Comparison of ENCODE assay signal across 18 cellular contexts in the genomic region with DNA sequence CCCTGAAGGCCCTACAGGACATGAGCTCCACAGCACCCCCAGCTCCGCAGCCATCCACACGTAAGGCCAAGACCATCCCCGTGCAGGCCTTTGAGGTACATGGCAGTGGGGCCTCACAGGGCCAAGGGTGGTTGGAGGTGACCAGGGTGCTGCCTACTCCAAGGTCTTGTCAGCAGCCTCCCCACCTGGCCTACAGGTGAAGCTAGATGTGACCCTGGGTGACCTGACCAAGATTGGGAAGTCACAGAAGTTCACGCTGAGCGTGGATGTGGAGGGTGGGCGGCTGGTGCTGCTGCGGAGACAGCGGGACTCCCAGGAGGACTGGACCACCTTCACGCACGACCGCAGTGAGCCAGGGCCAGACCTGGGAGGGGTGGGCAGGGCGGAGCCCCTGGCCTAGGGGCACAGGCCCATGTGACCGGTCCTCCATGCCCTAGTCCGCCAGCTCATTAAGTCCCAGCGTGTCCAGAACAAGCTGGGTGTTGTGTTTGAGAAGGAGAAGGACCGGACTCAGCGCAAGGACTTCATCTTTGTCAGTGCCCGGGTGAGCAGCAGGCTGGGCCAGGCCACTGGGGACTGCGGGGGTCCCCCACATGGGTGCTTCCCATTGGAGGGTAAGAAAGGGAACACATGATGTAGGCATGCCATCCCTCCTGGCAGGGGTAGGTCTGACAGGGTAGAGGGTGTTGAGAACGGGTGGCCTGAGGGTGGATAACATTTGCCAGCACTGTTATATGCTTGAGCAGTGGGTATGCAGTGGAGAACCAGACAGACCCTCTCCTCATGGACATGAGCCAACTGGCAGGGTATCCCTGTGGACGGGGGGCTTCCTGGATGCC. TPM values are rescaled to one million over a fixed set of nuclear protein-coding genes. Genes with fewer than 3 reads are reported as not detected.
DNase-seq lines count a peak whose midpoint lies in the region; ATAC-seq and TF ChIP-seq lines count a peak whose summit lies in the region.
"Had no signal": no experiment of that assay in that cellular context is flagged by ENCODE, and none has a peak within 500 bp of the region (broad histone marks: within the 10 kb centered on the region; RNA-seq: fewer than 3 reads in every experiment).

No MANE protein-coding gene starts in this region.

- peaks cover 78% of the 10 kb centered on the region for H4K20me1 ChIP-seq in IMR-90 (ENCODE audit: insufficient read depth, low read length)

- H2AK9ac ChIP-seq in IMR-90 (replicated peaks; ENCODE audit: low read depth, low read length, poor library complexity): peak overlapping the region; percentile 47

- no peaks in the 10 kb centered on the region for H3K9me3 Mint-ChIP-seq in chondrocyte (ENCODE audit: low read depth)
- H3K9me3 Mint-ChIP-seq in naive thymus-derived CD8-positive, alpha-beta T cell: no peaks in the 10 kb centered on the region
- no peaks in the 10 kb centered on the region for H3K9me3 Mint-ChIP-seq in immature natural killer cell

- no peak overlapping the region for H3K4me2 ChIP-seq in IMR-90 (ENCODE audit: low read depth, low read length)

- no peaks in the 10 kb centered on the region for H3K27me3 ChIP-seq in IMR-90 (ENCODE audit: control insufficient read depth, insufficient read depth, low read length)
- H3K27me3 ChIP-seq: sigmoid colon had no signal

- no peak overlapping the region for H3K18ac ChIP-seq in IMR-90 (ENCODE audit: low read depth, low read length)

- H3K27ac ChIP-seq in IMR-90 (ENCODE audit: insufficient read depth, low read length): no peak overlapping the region

- CTCF ChIA-PET in IMR-90 (lab: Yijun Ruan, JAX): no interaction called here

- intact Hi-C loops in IMR-90 (cut with micrococcal nuclease): no loop called here

- H3K56ac ChIP-seq in IMR-90 (ENCODE audit: extremely low read depth, insufficient read depth, low read length): no peak overlapping the region

- H4K5ac ChIP-seq in IMR-90 (ENCODE audit: low read depth, low read length): no peak overlapping the region

- no peak overlapping the region for H3K4ac ChIP-seq in IMR-90 (ENCODE audit: low read depth, low read length)

- H3K9ac ChIP-seq in IMR-90 (ENCODE audit: low read depth, low read length): no peak overlapping the region

- ATAC-seq in IMR-90 (ENCODE audit: low read depth): no peak
- no peak for ATAC-seq in naive thymus-derived CD8-positive, alpha-beta T cell

- H3K79me1 ChIP-seq in IMR-90 (ENCODE audit: low read depth in 1 of 2, low read length in 2 of 2): peaks cover 27 to 86% of the 10 kb centered on the region in 2 experiments

- no peak overlapping the region for H3K14ac ChIP-seq in IMR-90 (replicated peaks; ENCODE audit: low read depth, low read length)

- TF ChIP-seq CTCF in IMR-90 (conservative IDR thresholded peaks at IDR 0.05; ENCODE audit: low read depth, low read length) (no peak), chondrocyte (IDR thresholded peaks at IDR 0.05) (no peak), foreskin fibroblast (IDR thresholded peaks at IDR 0.05; ENCODE audit: low read depth, low read length) (no peak)

- DNase-seq in IMR-90: no peak
- DNase-seq in chondrocyte (ENCODE audit: low spot score): peak; percentile 83
- DNase-seq in stimulated activated CD8-positive, alpha-beta memory T cell treated with anti-CD3 and anti-CD28 coated beads, Interleukin-4, amount 100 ng/mL, for 48 hours: peak; percentile 17
- DNase-seq in naive thymus-derived CD8-positive, alpha-beta T cell: no peak
- DNase-seq in foreskin fibroblast: no peak
- DNase-seq in immature natural killer cell: no peak
- DNase-seq: HCEC 1CT; Karpas-422; NCI-H1092 treated with DMSO at 0.1 percent for 48 hours; NCI-H526; SIG-M5; stimulated activated CD4-positive, alpha-beta T cell treated with anti-CD3 and anti-CD28 coated beads, Interleukin-2, amount 100 ng/mL, for 24 hours; T-helper 2 cell had no signal

- no peak overlapping the region for H3K4me3 ChIP-seq in IMR-90 (ENCODE audit: insufficient read depth, low read depth, low read length)
- H3K4me3 ChIP-seq in foreskin fibroblast (ENCODE audit: low read depth in 1 of 2, low read length in 2 of 2): no peak overlapping the region
- H3K4me3 ChIP-seq: sigmoid colon had no signal

- H2BK20ac ChIP-seq in IMR-90 (ENCODE audit: low read depth, low read length): no peak overlapping the region

- H3K9me1 ChIP-seq in IMR-90 (ENCODE audit: insufficient read depth, low read length): peaks cover 3% of the 10 kb centered on the region; the same call in 1 of the 2 replicates

- no peak for TF ChIP-seq POLR2A in IMR-90 (IDR thresholded peaks at IDR 0.05; ENCODE audit: low read depth, low read length)

- H3K36me3 Mint-ChIP-seq in chondrocyte (ENCODE audit: low read depth) (peaks cover 49% of the 10 kb centered on the region), immature natural killer cell (peaks cover 11 to 35% (median 13%) of the 10 kb centered on the region in 3 donors)
- H3K36me3 Mint-ChIP-seq in naive thymus-derived CD8-positive, alpha-beta T cell: peaks cover 0 to 51% (median 1%) of the 10 kb centered on the region in 3 donors

- H2AFZ ChIP-seq in IMR-90 (replicated peaks; ENCODE audit: low read length, poor library complexity): peak overlapping the region; percentile 9

- H2AK5ac ChIP-seq in IMR-90 (ENCODE audit: low read depth, low read length): no peak overlapping the region

- POLR2A ChIA-PET in IMR-90 (lab: Charles Lee; ENCODE audit: unreplicated experiment): no interaction called here
- POLR2A ChIA-PET in naive thymus-derived CD8-positive, alpha-beta T cell (lab: Charles Lee): no interaction called here

- BruUV-seq in IMR-90 (replicated peaks; lab: Mats Ljungman, UMichigan): TSS peak; percentile 35

- in situ Hi-C loops in IMR-90 (cut with MboI; ENCODE audit: low sequenced_read_pairs): no loop called here

- no peak overlapping the region for H3K23ac ChIP-seq in IMR-90 (ENCODE audit: low read depth, low read length)

- WGBS in IMR-90 (ENCODE audit: extremely low coverage in 2 of 2, insufficient read length in 1 of 2), 2 experiments: 99% methylated on average over 9 of the region's 21 CpGs; no CpG with 5 or more reads in 1 of the 2 experiments

- H2BK5ac ChIP-seq in IMR-90 (ENCODE audit: low read depth, low read length, poor library complexity, severe bottlenecking): no peak overlapping the region

- no peak overlapping the region for H2BK15ac ChIP-seq in IMR-90 (ENCODE audit: low read depth, low read length)

- H3K27me3 Mint-ChIP-seq in chondrocyte (ENCODE audit: low read depth) (no peaks in the 10 kb centered on the region), immature natural killer cell (ENCODE audit: low read depth in 3 of 3) (peaks cover 0 to 5% (median 4%) of the 10 kb centered on the region in 3 donors)
- H3K27me3 Mint-ChIP-seq in naive thymus-derived CD8-positive, alpha-beta T cell: no peaks in the 10 kb centered on the region

- no peak overlapping the region for H3K27ac Mint-ChIP-seq in chondrocyte (ENCODE audit: unreplicated experiment)
- peak overlapping the region in 1 of 10 donors; percentile 8 for H3K27ac Mint-ChIP-seq in naive thymus-derived CD8-positive, alpha-beta T cell
- H3K27ac Mint-ChIP-seq in immature natural killer cell: peak overlapping the region in 1 of 6 donors; percentile 28

- no peaks in the 10 kb centered on the region for H3K9me3 ChIP-seq in IMR-90 (ENCODE audit: control insufficient read depth, insufficient read depth, low read length)
- H3K9me3 ChIP-seq: sigmoid colon had no signal

- no peak overlapping the region for H2BK120ac ChIP-seq in IMR-90 (ENCODE audit: low read depth, low read length)

- H3K36me3 ChIP-seq in IMR-90 (ENCODE audit: control insufficient read depth, insufficient read depth, low read length): peaks cover 81% of the 10 kb centered on the region

- H3K4me1 Mint-ChIP-seq in chondrocyte (ENCODE audit: low read depth): peaks cover 33% of the 10 kb centered on the region
- peaks cover 25 to 31% (median 28%) of the 10 kb centered on the region in 4 donors for H3K4me1 Mint-ChIP-seq in naive thymus-derived CD8-positive, alpha-beta T cell
- H3K4me1 Mint-ChIP-seq in immature natural killer cell: peaks cover 20 to 24% of the 10 kb centered on the region in 2 donors

- peaks cover 4% of the 10 kb centered on the region; the same call in 1 of the 2 replicates for H3K4me1 ChIP-seq in IMR-90 (ENCODE audit: control insufficient read depth, insufficient read depth, low read length)

- TF ChIP-seq RAD21 in IMR-90 (IDR thresholded peaks at IDR 0.05; ENCODE audit: low read length): no peak

- dilution Hi-C loops in IMR-90 (cut with HindIII; ENCODE audit: low sequenced_read_pairs, unreplicated experiment): no loop called here

- H4K8ac ChIP-seq in IMR-90 (ENCODE audit: low read depth in 2 of 2, low read length in 2 of 2): no peak overlapping the region

- H4K91ac ChIP-seq in IMR-90 (ENCODE audit: insufficient read depth, low read depth, low read length): no peak overlapping the region

- H3K4me3 Mint-ChIP-seq in chondrocyte (ENCODE audit: unreplicated experiment) (no peak overlapping the region), immature natural killer cell (no peak overlapping the region)
- H3K4me3 Mint-ChIP-seq in naive thymus-derived CD8-positive, alpha-beta T cell: no peak overlapping the region

RNA-seq across cellular contexts. Expression of a gene that starts 5.6 kb away (rescaled TPM):
- total RNA-seq in IMR-90 (2012; rRNA removed) (26.9 and 27.4 TPM in 2 replicates), chondrocyte (214 to 226 TPM (median 224 TPM) in 3 replicates)
- polyA plus RNA-seq in IMR-90 (2012; rRNA removed) (105 and 120 TPM in 2 replicates), immature natural killer cell (10 to 100 TPM in 1 of 3 donors, 1 to 10 TPM in 2; 3.5 to 13.8 (median 5.8) TPM)
- polyA plus RNA-seq in IMR-90 (2012; cell fraction: cytosol; rRNA removed): 22.4 and 46.8 TPM in 2 replicates
- 826 and 1,150 TPM in 2 replicates for polyA plus RNA-seq in IMR-90 (2012; cell fraction: nucleus; rRNA removed; ENCODE audit: low replicate concordance)
- 100 to 1,000 TPM; 154 to 162 TPM for total RNA-seq in naive thymus-derived CD8-positive, alpha-beta T cell
- 1 to 10 TPM; 6.0 to 8.6 (median 6.1) TPM for polyA plus RNA-seq in naive thymus-derived CD8-positive, alpha-beta T cell

RNA-seq across cellular contexts. Expression of a gene that starts 13.6 kb away (rescaled TPM):
- total RNA-seq in IMR-90 (2012; rRNA removed) (not detected in 2 replicates), chondrocyte (not detected in 3 replicates)
- polyA plus RNA-seq in IMR-90 (2012; rRNA removed) (not detected in 2 replicates), immature natural killer cell (1 to 10 TPM in 1 of 3 donors, not detected in 2; 1.2 TPM)
- polyA plus RNA-seq in IMR-90 (2012; cell fraction: cytosol; rRNA removed): not detected in 2 replicates
- not detected in 2 replicates for polyA plus RNA-seq in IMR-90 (2012; cell fraction: nucleus; rRNA removed; ENCODE audit: low replicate concordance)
- total RNA-seq in naive thymus-derived CD8-positive, alpha-beta T cell: 1 to 10 TPM in 1 of 2 experiments, under 1 TPM in 1; 0.31 to 1.0 TPM
- not detected for polyA plus RNA-seq in naive thymus-derived CD8-positive, alpha-beta T cell
- total RNA-seq: osteocyte had no signal

RNA-seq across cellular contexts. Expression of a gene that starts 13.8 kb away (rescaled TPM):
- total RNA-seq in IMR-90 (2012; rRNA removed): not detected in 2 replicates
- not detected in 2 replicates for polyA plus RNA-seq in IMR-90 (2012; rRNA removed)
- polyA plus RNA-seq in IMR-90 (2012; cell fraction: cytosol; rRNA removed): not detected in 2 replicates
- polyA plus RNA-seq in IMR-90 (2012; cell fraction: nucleus; rRNA removed; ENCODE audit: low replicate concordance): not detected in 2 replicates
- total RNA-seq in chondrocyte: not detected in 3 replicates
- total RNA-seq in naive thymus-derived CD8-positive, alpha-beta T cell: not detected
- polyA plus RNA-seq in naive thymus-derived CD8-positive, alpha-beta T cell: not detected
- not detected for polyA plus RNA-seq in immature natural killer cell
- total RNA-seq: cerebellum, mononuclear cell, osteocyte, subcutaneous adipose tissue had no signal

RNA-seq across cellular contexts. Expression of a gene that starts 38.2 kb away (rescaled TPM):
- total RNA-seq in IMR-90 (2012; rRNA removed) (not detected in 2 replicates), chondrocyte (0.20 TPM in 1 of 3 replicates, not detected in the others)
- polyA plus RNA-seq in IMR-90 (2012; rRNA removed) (0.24 and 0.29 TPM in 2 replicates), immature natural killer cell (not detected)
- 0.25 TPM in 1 of 2 replicates, not detected in the other for polyA plus RNA-seq in IMR-90 (2012; cell fraction: cytosol; rRNA removed)
- 0.08 TPM in 1 of 2 replicates, not detected in the other for polyA plus RNA-seq in IMR-90 (2012; cell fraction: nucleus; rRNA removed; ENCODE audit: low replicate concordance)
- not detected for total RNA-seq in naive thymus-derived CD8-positive, alpha-beta T cell
- polyA plus RNA-seq in naive thymus-derived CD8-positive, alpha-beta T cell: not detected
- total RNA-seq: mononuclear cell, osteocyte, subcutaneous adipose tissue had no signal

Comparison
In these comparisons a context has a peak if more than half of its experiments do, and no peak if none do; other contexts are left out.
1. DNase-seq: peak in chondrocyte (single experiment) and stimulated activated CD8-positive, alpha-beta memory T cell treated with anti-CD3 and anti-CD28 coated beads, Interleukin-4, amount 100 ng/mL, for 48 hours (single experiment); none in IMR-90 (single experiment), naive thymus-derived CD8-positive, alpha-beta T cell (0 of 10), foreskin fibroblast (0 of 2) and immature natural killer cell (0 of 3).